20 cellular contexts compared by ENCODE assay signal in genomic region chr12:94297876-94298520, GRCh38.
"Had no signal": no experiment of that assay in that cellular context is flagged by ENCODE, and none has a peak within 500 bp of the region (broad histone marks: within the 10 kb centered on the region; RNA-seq: fewer than 3 reads in every experiment).

No MANE protein-coding gene starts in this region.

- H3K27ac Mint-ChIP-seq: activated CD4-positive, alpha-beta T cell treated with anti-CD3 and anti-CD28 coated beads, Interleukin-2, amount 10 ng/mL, durations not matched to agents 7 days and 5 days; activated naive CD8-positive, alpha-beta T cell; natural killer cell treated with Interleukin-12 subunit alpha and Interleukin-12 subunit beta and Interleukin-15 and Interleukin-18, amount 100 ng/mL, for 72 hours; stimulated activated naive CD8-positive, alpha-beta T cell treated with anti-CD3 and anti-CD28 coated beads, Interleukin-15, amount 100 ng/mL, for 72 hours had no signal

- H3K9me3 ChIP-seq: esophagus squamous epithelium, heart right ventricle, lower lobe of right lung, psoas muscle, thoracic aorta had no signal

- H3K4me1 ChIP-seq: esophagus squamous epithelium, psoas muscle had no signal

- H3K27me3 Mint-ChIP-seq: activated CD4-positive, alpha-beta T cell treated with anti-CD3 and anti-CD28 coated beads, Interleukin-2, amount 10 ng/mL, durations not matched to agents 7 days and 5 days; activated naive CD8-positive, alpha-beta T cell; natural killer cell treated with Interleukin-12 subunit alpha and Interleukin-12 subunit beta and Interleukin-15 and Interleukin-18, amount 100 ng/mL, for 72 hours; stimulated activated naive CD8-positive, alpha-beta T cell treated with anti-CD3 and anti-CD28 coated beads, Interleukin-15, amount 100 ng/mL, for 72 hours had no signal

- H3K4me3 Mint-ChIP-seq: activated CD4-positive, alpha-beta T cell treated with anti-CD3 and anti-CD28 coated beads, Interleukin-2, amount 10 ng/mL, durations not matched to agents 7 days and 5 days; activated naive CD8-positive, alpha-beta T cell; natural killer cell treated with Interleukin-12 subunit alpha and Interleukin-12 subunit beta and Interleukin-15 and Interleukin-18, amount 100 ng/mL, for 72 hours; stimulated activated naive CD8-positive, alpha-beta T cell treated with anti-CD3 and anti-CD28 coated beads, Interleukin-15, amount 100 ng/mL, for 72 hours had no signal

- H3K27me3 ChIP-seq: dorsolateral prefrontal cortex, esophagus squamous epithelium, heart right ventricle had no signal

- ATAC-seq: heart right ventricle; lower lobe of right lung; natural killer cell treated with Interleukin-12 subunit alpha and Interleukin-12 subunit beta and Interleukin-15 and Interleukin-18, amount 100 ng/mL, for 72 hours; psoas muscle; sciatic nerve; stimulated activated naive CD8-positive, alpha-beta T cell treated with anti-CD3 and anti-CD28 coated beads, Interleukin-15, amount 100 ng/mL, for 72 hours had no signal

- DNase-seq: activated CD4-positive, alpha-beta T cell treated with anti-CD3 and anti-CD28 coated beads, Interleukin-2, amount 10 ng/mL, durations not matched to agents 7 days and 5 days; activated effector memory CD4-positive, alpha-beta T cell treated with anti-CD3 and anti-CD28 coated beads, Interleukin-2, amount 50 U/mL, for 16 hours; aorta; dorsolateral prefrontal cortex; esophagus squamous epithelium; heart right ventricle; kidney glomerular epithelial cell; lower lobe of right lung; occipital lobe; psoas muscle; stimulated activated CD4-positive, alpha-beta T cell treated with anti-CD3 and anti-CD28 coated beads, Interleukin-4, amount 100 ng/mL, for 1 hour; stimulated activated CD8-positive, alpha-beta memory T cell treated with anti-CD3 and anti-CD28 coated beads, Interleukin-4, amount 100 ng/mL, for 48 hours; stimulated activated naive CD8-positive, alpha-beta T cell treated with anti-CD3 and anti-CD28 coated beads, Interleukin-15, amount 100 ng/mL, for 72 hours had no signal

- H3K36me3 ChIP-seq: thoracic aorta had no signal

- H3K9me3 Mint-ChIP-seq: activated CD4-positive, alpha-beta T cell treated with anti-CD3 and anti-CD28 coated beads, Interleukin-2, amount 10 ng/mL, durations not matched to agents 7 days and 5 days; natural killer cell treated with Interleukin-12 subunit alpha and Interleukin-12 subunit beta and Interleukin-15 and Interleukin-18, amount 100 ng/mL, for 72 hours; stimulated activated naive CD8-positive, alpha-beta T cell treated with anti-CD3 and anti-CD28 coated beads, Interleukin-15, amount 100 ng/mL, for 72 hours had no signal

- H3K27ac ChIP-seq: dorsolateral prefrontal cortex, esophagus squamous epithelium, heart right ventricle, lower lobe of right lung, psoas muscle, thoracic aorta had no signal

- FAIRE-seq: bronchial epithelial cell, frontal cortex, urothelium cell line had no signal

- H3K4me3 ChIP-seq: dorsolateral prefrontal cortex, esophagus squamous epithelium, heart right ventricle, lower lobe of right lung, psoas muscle, thoracic aorta had no signal

- H3K4me1 Mint-ChIP-seq: stimulated activated naive CD8-positive, alpha-beta T cell treated with anti-CD3 and anti-CD28 coated beads, Interleukin-15, amount 100 ng/mL, for 72 hours had no signal
